1 cellular context compared by ENCODE assay signal in the genomic region with DNA sequence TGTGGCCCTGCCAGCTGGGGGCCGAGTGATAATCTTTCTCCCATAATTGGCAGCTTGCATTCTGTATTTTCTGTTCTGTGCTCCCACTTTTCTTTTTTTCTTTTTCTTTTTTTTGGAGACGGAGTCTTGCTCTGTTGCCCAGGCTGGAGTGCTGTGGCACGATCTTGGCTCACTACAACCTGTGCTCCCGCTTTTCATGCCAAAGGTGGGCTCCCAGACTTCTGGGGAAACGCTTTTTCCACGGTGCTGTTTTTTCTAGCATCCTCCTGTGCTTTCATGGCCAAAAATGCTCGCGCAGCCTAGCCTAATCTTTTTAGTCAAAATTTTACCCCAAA.
TF ChIP-seq lines count a peak whose summit lies in the region.

No MANE protein-coding gene starts in this region.

TF ChIP-seq in HEK293, 187 proteins besides CTCF, POLR2A, EP300 and RAD21 (continued from another document):
- no peak for TF ChIP-seq ZSCAN23 (tag by site-specific recombination; IDR thresholded peaks at IDR 0.05)
- TF ChIP-seq ZNF488 (tag by site-specific recombination; IDR thresholded peaks at IDR 0.05): no peak
- TF ChIP-seq SETDB1 (IDR thresholded peaks at IDR 0.05; ENCODE audit: insufficient read length, low read length): no peak
- TF ChIP-seq HIC1 (tag by site-specific recombination; IDR thresholded peaks at IDR 0.05): peak; percentile 60; the same call in 1 of the 2 replicates
- no peak; the same call in 1 of the 2 replicates for TF ChIP-seq ZNF501 (tag by site-specific recombination; IDR thresholded peaks at IDR 0.05)
- no peak for TF ChIP-seq ZNF645 (tag by site-specific recombination; IDR thresholded peaks at IDR 0.05)
- TF ChIP-seq ZNF121 (tag by site-specific recombination; IDR thresholded peaks at IDR 0.05): peak; percentile 93
- TF ChIP-seq ZBTB21 (tag by site-specific recombination; IDR thresholded peaks at IDR 0.05): 0 out of 2 replicates have a peak, but pooled peaks have one; percentile 20
